In genomic region chr7:98366562-98366938, GRCh38 we compare ENCODE assay signal across 21 cellular contexts. TPM values are rescaled to one million over a fixed set of nuclear protein-coding genes. Genes with fewer than 3 reads are reported as not detected.
DNase-seq lines count a peak whose midpoint lies in the region; ATAC-seq and TF ChIP-seq lines count a peak whose summit lies in the region.
"Had no signal": no experiment of that assay in that cellular context is flagged by ENCODE, and none has a peak within 500 bp of the region (broad histone marks: within the 10 kb centered on the region; RNA-seq: fewer than 3 reads in every experiment).

No MANE protein-coding gene starts in this region.

- H3K27ac ChIP-seq in right atrium auricular region (peak overlapping the region; percentile 22 to 32), lower lobe of right lung (peak overlapping the region; percentile 22), skeletal muscle tissue (ENCODE audit: low read depth, low read length) (peak overlapping the region; percentile 72)
- H3K27ac ChIP-seq: BLaER1 treated with 17β-estradiol and CSF1 and Interleukin-3, amounts not matched to agents 10 nM and 100 nM; SJSA1 had no signal

- no peak overlapping the region for H3K27ac Mint-ChIP-seq in WTC11
- H3K27ac Mint-ChIP-seq: CD8-positive, alpha-beta T cell; HFFc6 had no signal

- no peaks in the 10 kb centered on the region for H3K36me3 ChIP-seq in right atrium auricular region
- H3K36me3 ChIP-seq in lower lobe of right lung, result no peaks in the 10 kb centered on the region
- H3K36me3 ChIP-seq in skeletal muscle tissue (ENCODE audit: control insufficient read depth in 3 of 3, insufficient read depth in 3 of 3, low read length in 3 of 3), result no peaks in the 10 kb centered on the region
- H3K36me3 ChIP-seq: BLaER1 treated with 17β-estradiol and CSF1 and Interleukin-3, amounts not matched to agents 10 nM and 100 nM; SJSA1 had no signal

- no peaks in the 10 kb centered on the region for H3K27me3 Mint-ChIP-seq in WTC11 (ENCODE audit: low read depth)

- CTCF ChIA-PET in WTC11 (lab: Charles Lee), result interaction anchor here (0.8 kb wide), 1 partner anchor 35 kb away, joined by 3 read pairs; the partner anchor contains the start of gene BAIAP2L1

- H3K27me3 ChIP-seq in right atrium auricular region (no peaks in the 10 kb centered on the region), lower lobe of right lung (ENCODE audit: low read depth) (no peaks in the 10 kb centered on the region), skeletal muscle tissue (ENCODE audit: control insufficient read depth in 3 of 3, insufficient read depth in 3 of 3, low read length in 3 of 3) (no peaks in the 10 kb centered on the region)
- H3K27me3 ChIP-seq: BLaER1 treated with 17β-estradiol and CSF1 and Interleukin-3, amounts not matched to agents 10 nM and 100 nM; SJSA1 had no signal

- H3K36me3 Mint-ChIP-seq in WTC11, result peaks cover 16% of the 10 kb centered on the region
- H3K36me3 Mint-ChIP-seq: CD8-positive, alpha-beta T cell had no signal

- H3K4me1 Mint-ChIP-seq in WTC11, result peaks cover 24% of the 10 kb centered on the region

- H3K4me3 ChIP-seq in right atrium auricular region (no peak overlapping the region), lower lobe of right lung (no peak overlapping the region), skeletal muscle tissue (ENCODE audit: low read length in 3 of 3) (no peak overlapping the region)
- H3K4me3 ChIP-seq: A549; BLaER1 treated with 17β-estradiol and CSF1 and Interleukin-3, amounts not matched to agents 10 nM and 100 nM; SJSA1 had no signal

- intact Hi-C loops in cardiac septum (cut with DNase I) (loop anchor here (5.0 kb wide), 1 partner anchor 36 kb away; the partner anchor contains the start of gene BAIAP2L1), lower lobe of right lung (cut with DNase I) (no loop called here)

- no peak overlapping the region for H3K4me3 Mint-ChIP-seq in WTC11
- H3K4me3 Mint-ChIP-seq: CD8-positive, alpha-beta T cell; HFFc6 had no signal

- no peak for DNase-seq in right atrium auricular region (ENCODE audit: low spot score)
- no peak for DNase-seq in cardiac septum (ENCODE audit: low spot score)
- no peak for DNase-seq in lower lobe of right lung
- no peak for DNase-seq in inferior parietal cortex (ENCODE audit: extremely low spot score)
- no peak for DNase-seq in activated CD4-positive, CD25-positive, alpha-beta regulatory T cell treated with anti-CD3 and anti-CD28 coated beads, Interleukin-2, amount 50 U/mL, for 72 hours
- DNase-seq in WTC11 (ENCODE audit: low spot score), result no peak
- DNase-seq in DMS153 treated with DMSO at 0.1 percent for 48 hours (lab: John Stamatoyannopoulos, UW; ENCODE audit: unreplicated experiment), result no peak
- DNase-seq: CD8-positive, alpha-beta T cell; DMS79; HFFc6; KBM-7; NCI-H1105; NCI-H2107; NCI-H2227 treated with DMSO at 0.1 percent for 48 hours; NCI-H524; NCI-H82 had no signal

- no peak overlapping the region for H3K9ac ChIP-seq in skeletal muscle tissue (ENCODE audit: low read depth in 1 of 3, low read length in 3 of 3)
- H3K9ac ChIP-seq: BLaER1 treated with 17β-estradiol and CSF1 and Interleukin-3, amounts not matched to agents 10 nM and 100 nM had no signal

- POLR2A ChIA-PET in WTC11 (lab: Charles Lee), result no interaction called here

- no peaks in the 10 kb centered on the region for H3K9me3 ChIP-seq in right atrium auricular region
- H3K9me3 ChIP-seq in lower lobe of right lung, result no peaks in the 10 kb centered on the region
- H3K9me3 ChIP-seq in skeletal muscle tissue (ENCODE audit: control insufficient read depth in 3 of 3, low read length in 3 of 3), result no peaks in the 10 kb centered on the region
- H3K9me3 ChIP-seq: A549; BLaER1 treated with 17β-estradiol and CSF1 and Interleukin-3, amounts not matched to agents 10 nM and 100 nM; SJSA1 had no signal

- H3K9me3 Mint-ChIP-seq in WTC11, result 0 out of 2 replicates have a peak, but pooled peaks cover 5% of the 10 kb centered on the region
- H3K9me3 Mint-ChIP-seq: CD8-positive, alpha-beta T cell; HFFc6 had no signal

- TF ChIP-seq CTCF in right atrium auricular region (IDR thresholded peaks at IDR 0.05) (no peak), lower lobe of right lung (IDR thresholded peaks at IDR 0.05) (no peak), WTC11 (IDR thresholded peaks at IDR 0.05) (no peak)

- no peak for ATAC-seq in lower lobe of right lung
- no peak for ATAC-seq in WTC11
- ATAC-seq: A549; CD8-positive, alpha-beta T cell; HepG2 had no signal

- H3K4me1 ChIP-seq in right atrium auricular region (peaks cover 0 to 4% of the 10 kb centered on the region in 2 donors), lower lobe of right lung (peaks cover 2% of the 10 kb centered on the region), skeletal muscle tissue (ENCODE audit: control insufficient read depth in 3 of 3, insufficient read depth in 3 of 3, low read length in 3 of 3) (peaks cover 0 to 3% (median 0%) of the 10 kb centered on the region in 3 donors)

TF ChIP-seq in WTC11, 78 proteins besides CTCF, POLR2A, EP300 and RAD21:
- TF ChIP-seq ZNF317 (CRISPR knock-in tag; IDR thresholded peaks at IDR 0.05; ENCODE audit: borderline replicate concordance, low read depth) (no peak), TCF7 (CRISPR knock-in tag; IDR thresholded peaks at IDR 0.05; ENCODE audit: low read depth) (no peak), USF1 (CRISPR knock-in tag; IDR thresholded peaks at IDR 0.05) (no peak), GABPB1 (CRISPR knock-in tag; IDR thresholded peaks at IDR 0.05) (no peak), FOXP1 (CRISPR knock-in tag; IDR thresholded peaks at IDR 0.05; ENCODE audit: borderline replicate concordance) (no peak), ZBTB43 (CRISPR knock-in tag; IDR thresholded peaks at IDR 0.05) (no peak), FOXP4 (CRISPR knock-in tag; IDR thresholded peaks at IDR 0.05) (no peak), ZNF138 (CRISPR knock-in tag; conservative IDR thresholded peaks at IDR 0.05) (no peak), IRF1 (CRISPR knock-in tag; IDR thresholded peaks at IDR 0.05) (no peak), RORB (CRISPR knock-in tag; IDR thresholded peaks at IDR 0.05) (no peak), FOXJ3 (CRISPR knock-in tag; IDR thresholded peaks at IDR 0.05; ENCODE audit: borderline replicate concordance) (no peak)

RNA-seq across cellular contexts. Expression of gene BAIAP2L1, which starts 34.3 kb away (rescaled TPM):
- total RNA-seq in right atrium auricular region (1 to 10 TPM; 1.1 to 1.7 TPM), cardiac septum (1.9 TPM), lower lobe of right lung (21.1 TPM), skeletal muscle tissue (1.6 TPM), WTC11 (2021) (35.5 to 37.5 TPM (median 36.8 TPM) in 3 replicates)

Comparison
In these comparisons a context has a peak if more than half of its experiments do, and no peak if none do; other contexts are left out.
1. H3K27ac ChIP-seq: peak in every context shown above with its lines; median percentile 72 in skeletal muscle tissue; 27 in right atrium auricular region; 22 in lower lobe of right lung.